1 cellular context compared by ENCODE assay signal in genomic region chr11:74170694-74171629, GRCh38.
TF ChIP-seq lines count a peak whose summit lies in the region.

A gene with protein sequence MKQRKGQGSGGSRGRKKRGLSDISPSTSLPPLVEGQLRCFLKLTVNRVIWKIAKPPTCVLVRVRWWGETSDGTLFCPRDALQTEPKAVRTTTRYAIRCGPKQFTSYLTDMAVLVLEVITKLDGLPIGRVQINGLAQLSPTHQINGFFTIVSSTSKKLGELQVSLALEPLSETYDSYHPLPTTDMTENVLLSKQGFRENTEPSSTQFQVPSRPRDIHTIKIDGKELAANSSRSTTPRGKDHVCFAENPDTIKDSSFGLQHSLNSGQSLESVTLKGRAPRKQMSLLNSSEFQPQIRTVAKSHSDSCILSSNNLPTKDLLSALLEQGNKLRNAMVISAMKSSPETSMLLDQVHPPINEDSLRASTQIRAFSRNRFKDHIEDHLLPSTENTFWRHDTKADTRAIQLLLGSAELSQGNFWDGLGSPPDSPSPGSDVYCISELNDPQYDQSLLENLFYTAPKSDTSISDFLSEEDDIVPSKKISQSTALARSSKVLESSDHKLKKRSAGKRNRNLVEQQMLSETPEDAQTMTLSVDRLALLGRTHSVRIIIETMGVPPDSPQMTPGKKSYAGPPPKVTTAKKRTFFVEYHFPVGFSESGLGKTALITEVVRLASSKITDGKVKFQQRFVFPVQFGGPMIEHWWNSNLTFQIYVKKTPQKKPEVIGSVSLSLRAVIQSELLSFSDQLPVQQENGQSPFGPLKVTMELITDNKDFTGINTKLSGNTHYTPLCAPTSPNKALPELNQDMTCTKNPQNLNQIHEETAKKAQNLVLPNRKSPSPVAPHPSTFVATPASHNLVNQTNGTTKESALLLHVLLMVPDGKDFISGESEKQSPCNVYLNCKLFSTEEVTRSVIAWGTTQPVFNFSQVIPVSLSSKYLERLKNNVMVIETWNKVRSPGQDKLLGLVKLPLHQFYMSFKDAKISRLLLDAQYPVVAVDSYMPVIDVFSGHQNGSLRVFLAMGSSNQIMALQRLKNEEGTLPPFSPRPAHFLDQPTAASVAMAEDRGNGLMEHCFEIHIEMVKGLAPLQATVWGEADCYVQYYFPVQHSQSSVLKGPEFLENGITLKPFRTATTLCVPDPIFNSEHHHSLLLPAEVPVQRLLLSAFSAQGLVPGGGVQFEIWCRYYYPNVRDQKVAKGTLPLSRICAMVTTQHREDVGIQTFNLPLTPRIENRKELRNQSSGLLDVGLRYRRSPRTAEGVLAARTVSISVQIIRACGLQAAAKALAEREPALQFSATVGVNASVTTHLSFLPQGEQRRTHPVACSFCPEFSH (N-terminal part only) (minus strand): TSS chr11:74171002. CDS start chr11:74170792, 210 bp downstream.
Gene PPME1 (plus strand): TSS chr11:74171289. CDS start chr11:74171422, 133 bp downstream.

TF ChIP-seq in HepG2, 621 proteins besides CTCF, POLR2A, EP300 and RAD21 (continued from another document and continues in another):
- TF ChIP-seq ZNF383 (CRISPR knock-in tag; IDR thresholded peaks at IDR 0.05; ENCODE audit: borderline replicate concordance) = no peak
- 0 out of 2 replicates have a peak, but pooled peaks have one; percentile 49 for TF ChIP-seq ZNF446 (CRISPR knock-in tag; IDR thresholded peaks at IDR 0.05)
- TF ChIP-seq, protein P1, sequence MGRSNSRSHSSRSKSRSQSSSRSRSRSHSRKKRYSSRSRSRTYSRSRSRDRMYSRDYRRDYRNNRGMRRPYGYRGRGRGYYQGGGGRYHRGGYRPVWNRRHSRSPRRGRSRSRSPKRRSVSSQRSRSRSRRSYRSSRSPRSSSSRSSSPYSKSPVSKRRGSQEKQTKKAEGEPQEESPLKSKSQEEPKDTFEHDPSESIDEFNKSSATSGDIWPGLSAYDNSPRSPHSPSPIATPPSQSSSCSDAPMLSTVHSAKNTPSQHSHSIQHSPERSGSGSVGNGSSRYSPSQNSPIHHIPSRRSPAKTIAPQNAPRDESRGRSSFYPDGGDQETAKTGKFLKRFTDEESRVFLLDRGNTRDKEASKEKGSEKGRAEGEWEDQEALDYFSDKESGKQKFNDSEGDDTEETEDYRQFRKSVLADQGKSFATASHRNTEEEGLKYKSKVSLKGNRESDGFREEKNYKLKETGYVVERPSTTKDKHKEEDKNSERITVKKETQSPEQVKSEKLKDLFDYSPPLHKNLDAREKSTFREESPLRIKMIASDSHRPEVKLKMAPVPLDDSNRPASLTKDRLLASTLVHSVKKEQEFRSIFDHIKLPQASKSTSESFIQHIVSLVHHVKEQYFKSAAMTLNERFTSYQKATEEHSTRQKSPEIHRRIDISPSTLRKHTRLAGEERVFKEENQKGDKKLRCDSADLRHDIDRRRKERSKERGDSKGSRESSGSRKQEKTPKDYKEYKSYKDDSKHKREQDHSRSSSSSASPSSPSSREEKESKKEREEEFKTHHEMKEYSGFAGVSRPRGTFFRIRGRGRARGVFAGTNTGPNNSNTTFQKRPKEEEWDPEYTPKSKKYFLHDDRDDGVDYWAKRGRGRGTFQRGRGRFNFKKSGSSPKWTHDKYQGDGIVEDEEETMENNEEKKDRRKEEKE (IDR thresholded peaks at IDR 0.05) = no peak
- no peak for TF ChIP-seq ONECUT2 (CRISPR knock-in tag; IDR thresholded peaks at IDR 0.05)
- TF ChIP-seq HDAC6 (IDR thresholded peaks at IDR 0.05; ENCODE audit: low read depth, low read length) = no peak
- TF ChIP-seq SMC3 (IDR thresholded peaks at IDR 0.05; ENCODE audit: low read length) = peak; percentile 14; the same call in 1 of the 2 replicates
- TF ChIP-seq STAT5B (CRISPR knock-in tag; IDR thresholded peaks at IDR 0.05) = no peak
- no peak for TF ChIP-seq ZBTB49 (CRISPR knock-in tag; IDR thresholded peaks at IDR 0.05; ENCODE audit: borderline replicate concordance)
- no peak for TF ChIP-seq HOXA9 (CRISPR knock-in tag; IDR thresholded peaks at IDR 0.05; ENCODE audit: borderline replicate concordance)
- TF ChIP-seq GABPA (IDR thresholded peaks at IDR 0.05; ENCODE audit: low read depth, low read length) = peak; percentile 76
- peak; percentile 96 for TF ChIP-seq GABPA (CRISPR knock-in tag; IDR thresholded peaks at IDR 0.05; ENCODE audit: low read depth)
- no peak for TF ChIP-seq NR1H2 (CRISPR knock-in tag; IDR thresholded peaks at IDR 0.05; ENCODE audit: borderline replicate concordance, low read depth)
- no peak for TF ChIP-seq ATAD3A (CRISPR knock-in tag; IDR thresholded peaks at IDR 0.05)
- no peak for TF ChIP-seq SNAPC2 (CRISPR knock-in tag; IDR thresholded peaks at IDR 0.05)
- peak; percentile 23; the same call in 1 of the 2 replicates for TF ChIP-seq ZNF317 (CRISPR knock-in tag; IDR thresholded peaks at IDR 0.05)
- no peak for TF ChIP-seq LRRFIP1 (CRISPR knock-in tag; conservative IDR thresholded peaks at IDR 0.05)
- peak; percentile 72 for TF ChIP-seq ZGPAT (CRISPR knock-in tag; IDR thresholded peaks at IDR 0.05)
- peak; percentile 96 for TF ChIP-seq ZFX (CRISPR knock-in tag; IDR thresholded peaks at IDR 0.05; ENCODE audit: low read depth)
- TF ChIP-seq ZSCAN25 (CRISPR knock-in tag; IDR thresholded peaks at IDR 0.05) = peak; percentile 40; the same call in 1 of the 2 replicates
- TF ChIP-seq TFAP4 (IDR thresholded peaks at IDR 0.05; ENCODE audit: borderline replicate concordance, low read depth) = peak; percentile 37; the same call in 1 of the 2 replicates
- TF ChIP-seq ZNF740 (CRISPR knock-in tag; IDR thresholded peaks at IDR 0.05) = no peak
- TF ChIP-seq MAF1 (CRISPR knock-in tag; IDR thresholded peaks at IDR 0.05; ENCODE audit: borderline replicate concordance) = peak; percentile 60; the same call in 1 of the 2 replicates
- peak; percentile 94; the same call in 1 of the 2 replicates for TF ChIP-seq ZFP90 (CRISPR knock-in tag; IDR thresholded peaks at IDR 0.05; ENCODE audit: borderline replicate concordance)
- TF ChIP-seq ZNF772 (CRISPR knock-in tag; IDR thresholded peaks at IDR 0.05) = peak; percentile 91; the same call in 1 of the 2 replicates
- no peak for TF ChIP-seq EED (CRISPR knock-in tag; IDR thresholded peaks at IDR 0.05)
- peak; percentile 80; the same call in 1 of the 2 replicates for TF ChIP-seq DMAP1 (CRISPR knock-in tag; IDR thresholded peaks at IDR 0.05)
- TF ChIP-seq ZNF232 (CRISPR knock-in tag; IDR thresholded peaks at IDR 0.05; ENCODE audit: borderline replicate concordance) = 0 out of 2 replicates have a peak, but pooled peaks have one; percentile 78
- TF ChIP-seq MIER3 (CRISPR knock-in tag; IDR thresholded peaks at IDR 0.05; ENCODE audit: borderline replicate concordance) = peak; percentile 83
- 0 out of 2 replicates have a peak, but pooled peaks have one; percentile 74 for TF ChIP-seq ZNF614 (CRISPR knock-in tag; IDR thresholded peaks at IDR 0.05; ENCODE audit: borderline replicate concordance)
- peak; percentile 59; the same call in 1 of the 2 replicates for TF ChIP-seq ZFP1 (CRISPR knock-in tag; IDR thresholded peaks at IDR 0.05)
- TF ChIP-seq NCOA5 (CRISPR knock-in tag; IDR thresholded peaks at IDR 0.05) = no peak
- TF ChIP-seq, protein P2, sequence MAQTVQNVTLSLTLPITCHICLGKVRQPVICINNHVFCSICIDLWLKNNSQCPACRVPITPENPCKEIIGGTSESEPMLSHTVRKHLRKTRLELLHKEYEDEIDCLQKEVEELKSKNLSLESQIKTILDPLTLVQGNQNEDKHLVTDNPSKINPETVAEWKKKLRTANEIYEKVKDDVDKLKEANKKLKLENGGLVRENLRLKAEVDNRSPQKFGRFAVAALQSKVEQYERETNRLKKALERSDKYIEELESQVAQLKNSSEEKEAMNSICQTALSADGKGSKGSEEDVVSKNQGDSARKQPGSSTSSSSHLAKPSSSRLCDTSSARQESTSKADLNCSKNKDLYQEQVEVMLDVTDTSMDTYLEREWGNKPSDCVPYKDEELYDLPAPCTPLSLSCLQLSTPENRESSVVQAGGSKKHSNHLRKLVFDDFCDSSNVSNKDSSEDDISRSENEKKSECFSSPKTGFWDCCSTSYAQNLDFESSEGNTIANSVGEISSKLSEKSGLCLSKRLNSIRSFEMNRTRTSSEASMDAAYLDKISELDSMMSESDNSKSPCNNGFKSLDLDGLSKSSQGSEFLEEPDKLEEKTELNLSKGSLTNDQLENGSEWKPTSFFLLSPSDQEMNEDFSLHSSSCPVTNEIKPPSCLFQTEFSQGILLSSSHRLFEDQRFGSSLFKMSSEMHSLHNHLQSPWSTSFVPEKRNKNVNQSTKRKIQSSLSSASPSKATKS (CRISPR knock-in tag; IDR thresholded peaks at IDR 0.05) = no peak
- TF ChIP-seq, protein P3, sequence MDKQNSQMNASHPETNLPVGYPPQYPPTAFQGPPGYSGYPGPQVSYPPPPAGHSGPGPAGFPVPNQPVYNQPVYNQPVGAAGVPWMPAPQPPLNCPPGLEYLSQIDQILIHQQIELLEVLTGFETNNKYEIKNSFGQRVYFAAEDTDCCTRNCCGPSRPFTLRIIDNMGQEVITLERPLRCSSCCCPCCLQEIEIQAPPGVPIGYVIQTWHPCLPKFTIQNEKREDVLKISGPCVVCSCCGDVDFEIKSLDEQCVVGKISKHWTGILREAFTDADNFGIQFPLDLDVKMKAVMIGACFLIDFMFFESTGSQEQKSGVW (CRISPR knock-in tag; IDR thresholded peaks at IDR 0.05; ENCODE audit: borderline replicate concordance) = no peak
- TF ChIP-seq ZNF414 (CRISPR knock-in tag; IDR thresholded peaks at IDR 0.05) = peak; percentile 79; the same call in 1 of the 2 replicates
- TF ChIP-seq MLX (CRISPR knock-in tag; IDR thresholded peaks at IDR 0.05) = 0 out of 2 replicates have a peak, but pooled peaks have one; percentile 45
